In genomic region chr10:133378251-133379096, GRCh38 we compare ENCODE assay signal across 8 cellular contexts. TPM values are rescaled to one million over a fixed set of nuclear protein-coding genes. Genes with fewer than 3 reads are reported as not detected.
DNase-seq lines count a peak whose midpoint lies in the region; ATAC-seq and TF ChIP-seq lines count a peak whose summit lies in the region.

No MANE protein-coding gene starts in this region.

- intact Hi-C loops in head of caudate nucleus (cut with DNase I) (no loop called here), aorta (cut with DNase I) (loop anchor here in 1 of 2 donors (5.0 kb wide), 1 partner anchor 71 kb away; the partner anchor contains the start of genes TUBGCP2 and ZNF511)

- no peaks in the 10 kb centered on the region for H3K9me3 Mint-ChIP-seq in activated naive CD8-positive, alpha-beta T cell treated with anti-CD3 and anti-CD28 coated beads for 36 hours

- H3K4me3 ChIP-seq in neutrophil (ENCODE audit: low read depth in 1 of 2, low read length in 1 of 2) (peak overlapping the region; percentile 82 to 96), aorta (ENCODE audit: low read length in 2 of 2) (peak overlapping the region; percentile 27 to 72)

- ATAC-seq in GM18909 (IDR thresholded peaks at IDR 0.05; ENCODE audit: poor library complexity, unreplicated experiment): peak; percentile 42
- ATAC-seq in HG03175 (IDR thresholded peaks at IDR 0.05; ENCODE audit: unreplicated experiment): peak; percentile 45
- peak; percentile 87 for ATAC-seq in aorta (ENCODE audit: low FRiP score)

- DNase-seq in AG20443 (ENCODE audit: low spot score) (peak; percentile 75), RPMI8226 (peak; percentile 29), head of caudate nucleus (peak; percentile 40 to 92 (median 80)), aorta (peak; percentile 86 to 90)
- peak; percentile 67 for DNase-seq in activated naive CD8-positive, alpha-beta T cell treated with anti-CD3 and anti-CD28 coated beads for 36 hours

- H3K27ac Mint-ChIP-seq in activated naive CD8-positive, alpha-beta T cell treated with anti-CD3 and anti-CD28 coated beads for 36 hours: no peak overlapping the region

- TF ChIP-seq CTCF in neutrophil (IDR thresholded peaks at IDR 0.05): no peak

- H3K27me3 ChIP-seq in neutrophil (peaks cover 77% of the 10 kb centered on the region), aorta (ENCODE audit: control insufficient read depth in 1 of 2, insufficient read depth in 2 of 2, low read length in 1 of 2) (no peaks in the 10 kb centered on the region)

- H3K9me3 ChIP-seq in neutrophil (no peaks in the 10 kb centered on the region), aorta (ENCODE audit: control insufficient read depth, low read length) (no peaks in the 10 kb centered on the region)

- H3K27ac ChIP-seq in neutrophil: peak overlapping the region; percentile 31
- peak overlapping the region in 1 of 2 donors; percentile 1 for H3K27ac ChIP-seq in aorta (ENCODE audit: low read depth in 1 of 2, low read length in 2 of 2)

- peaks cover 5% of the 10 kb centered on the region for H3K4me1 Mint-ChIP-seq in activated naive CD8-positive, alpha-beta T cell treated with anti-CD3 and anti-CD28 coated beads for 36 hours

- peaks cover 17 to 27% of the 10 kb centered on the region in 2 experiments for H3K4me1 ChIP-seq in neutrophil (ENCODE audit: control insufficient read depth in 1 of 2, insufficient read depth in 1 of 2, low read depth in 1 of 2, low read length in 1 of 2)
- no peaks in the 10 kb centered on the region for H3K4me1 ChIP-seq in aorta (ENCODE audit: control insufficient read depth in 1 of 2, insufficient read depth in 2 of 2, low read length in 2 of 2)

- H3K4me3 Mint-ChIP-seq in activated naive CD8-positive, alpha-beta T cell treated with anti-CD3 and anti-CD28 coated beads for 36 hours: peak overlapping the region; percentile 73

- H3K36me3 Mint-ChIP-seq in activated naive CD8-positive, alpha-beta T cell treated with anti-CD3 and anti-CD28 coated beads for 36 hours: no peaks in the 10 kb centered on the region

- WGBS in aorta, 2 donors: 0% methylated on average over 65 to 83 of the region's 90 CpGs

- no peaks in the 10 kb centered on the region for H3K27me3 Mint-ChIP-seq in activated naive CD8-positive, alpha-beta T cell treated with anti-CD3 and anti-CD28 coated beads for 36 hours

- H3K36me3 ChIP-seq in neutrophil (no peaks in the 10 kb centered on the region), aorta (ENCODE audit: control insufficient read depth in 1 of 2, insufficient read depth in 2 of 2, low read length in 1 of 2) (no peaks in the 10 kb centered on the region)

RNA-seq across cellular contexts. Expression of gene PAOX, which starts 0.6 kb away (rescaled TPM):
- 1 to 10 TPM; 4.6 to 4.7 TPM for total RNA-seq in activated naive CD8-positive, alpha-beta T cell treated with anti-CD3 and anti-CD28 coated beads for 36 hours
- 1 to 10 TPM; 3.7 to 8.7 TPM for total RNA-seq in aorta
- polyA plus RNA-seq in aorta: 10 to 100 TPM in 1 of 2 donors, 1 to 10 TPM in 1; 2.1 to 11.3 TPM

RNA-seq across cellular contexts. Expression of gene ECHS1, which starts 5.3 kb away (rescaled TPM):
- total RNA-seq in activated naive CD8-positive, alpha-beta T cell treated with anti-CD3 and anti-CD28 coated beads for 36 hours: 10 to 100 TPM; 58.1 to 62.2 TPM
- 10 to 100 TPM; 34.3 to 48.9 TPM for total RNA-seq in aorta
- polyA plus RNA-seq in aorta: 10 to 100 TPM; 56.1 to 93.7 TPM

RNA-seq across cellular contexts. Expression of gene MTG1, which starts 15.5 kb away (rescaled TPM):
- total RNA-seq in activated naive CD8-positive, alpha-beta T cell treated with anti-CD3 and anti-CD28 coated beads for 36 hours: 10 to 100 TPM; 50.2 to 51.6 TPM
- 10 to 100 TPM; 25.9 to 39.3 TPM for total RNA-seq in aorta
- 10 to 100 TPM; 13.1 to 36.1 TPM for polyA plus RNA-seq in aorta

RNA-seq across cellular contexts. Expression of gene FUOM, which starts 20.7 kb away (rescaled TPM):
- 10 to 100 TPM; 27.8 to 29.4 TPM for total RNA-seq in activated naive CD8-positive, alpha-beta T cell treated with anti-CD3 and anti-CD28 coated beads for 36 hours
- total RNA-seq in aorta: 10 to 100 TPM; 15.2 to 23.6 TPM
- 10 to 100 TPM; 26.3 to 54.8 TPM for polyA plus RNA-seq in aorta

RNA-seq across cellular contexts. Expression of gene PRAP1, which starts 31.3 kb away (rescaled TPM):
- not detected for total RNA-seq in activated naive CD8-positive, alpha-beta T cell treated with anti-CD3 and anti-CD28 coated beads for 36 hours
- not detected for total RNA-seq in aorta
- 10 to 100 TPM in 1 of 2 donors, under 1 TPM in 1; 0.49 to 51.6 TPM for polyA plus RNA-seq in aorta

Comparison
In these comparisons a context has a peak if more than half of its experiments do, and no peak if none do; other contexts are left out.
1. DNase-seq: peak in every context shown above with its lines; median percentile 88 in aorta; 80 in head of caudate nucleus; 75 in AG20443; 67 in activated naive CD8-positive, alpha-beta T cell treated with anti-CD3 and anti-CD28 coated beads for 36 hours; 29 in RPMI8226.